Comparison of ENCODE assay signal across 10 cellular contexts in the genomic region with DNA sequence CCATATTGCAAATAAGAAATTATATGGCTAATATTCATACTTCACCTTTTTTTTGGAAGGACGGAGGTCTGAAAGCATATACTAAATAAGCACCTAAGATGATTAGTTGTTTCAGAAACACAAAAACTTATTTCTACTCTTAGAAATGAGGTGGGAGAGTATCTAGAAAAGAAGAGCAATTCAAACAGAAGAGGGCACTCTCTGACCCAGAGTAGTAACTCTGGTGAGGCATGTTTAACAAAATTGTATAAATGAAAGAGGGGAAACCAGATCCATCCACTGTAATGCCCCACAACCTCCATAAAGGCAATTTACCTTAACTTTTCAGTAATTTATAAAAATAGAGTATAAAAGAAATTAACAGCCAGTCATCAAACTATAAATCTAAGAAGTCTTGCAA.
A peak's percentile ranks its signal among the peaks of the same experiment; 100 is the strongest.
DNase-seq lines count a peak whose midpoint lies in the region; ATAC-seq and TF ChIP-seq lines count a peak whose summit lies in the region.
"Had no signal": no experiment of that assay in that cellular context is flagged by ENCODE, and none has a peak within 500 bp of the region (broad histone marks: within the 10 kb centered on the region; RNA-seq: fewer than 3 reads in every experiment).

No MANE protein-coding gene starts in this region.

- H3K4me2 ChIP-seq in GM23338 = no peak overlapping the region

- no peaks in the 10 kb centered on the region for H3K4me1 Mint-ChIP-seq in GM23338
- H3K4me1 Mint-ChIP-seq: activated naive CD4-positive, alpha-beta T cell treated with anti-CD3 and anti-CD28 coated beads, Interleukin-2, amount 10 ng/mL, durations not matched to agents 7 days and 5 days; neural crest cell had no signal

- no peak overlapping the region for H3K27ac ChIP-seq in GM23338 (ENCODE audit: low read depth)

- TF ChIP-seq CTCF in GM23338 (conservative IDR thresholded peaks at IDR 0.05; ENCODE audit: low read depth in 2 of 2) = peak; percentile 62 to 65
- peak; percentile 24 for TF ChIP-seq CTCF in fibroblast of villous mesenchyme (IDR thresholded peaks at IDR 0.05; ENCODE audit: insufficient read depth, low read depth, low read length)

- H3K27me3 ChIP-seq in GM23338 (ENCODE audit: insufficient read depth) = no peaks in the 10 kb centered on the region

- peak; percentile 70 for ATAC-seq in GM23338
- ATAC-seq in GM18867 (IDR thresholded peaks at IDR 0.05; ENCODE audit: unreplicated experiment) = no peak
- ATAC-seq in esophagus mucosa = no peak

- no peak overlapping the region for H3K4me3 Mint-ChIP-seq in GM23338
- H3K4me3 Mint-ChIP-seq: activated naive CD4-positive, alpha-beta T cell treated with anti-CD3 and anti-CD28 coated beads, Interleukin-2, amount 10 ng/mL, durations not matched to agents 7 days and 5 days; neural crest cell had no signal

- no peaks in the 10 kb centered on the region for H3K9me2 ChIP-seq in GM23338 (ENCODE audit: insufficient read depth)

- H3K4me3 ChIP-seq in GM23338 (no peak overlapping the region), fibroblast of villous mesenchyme (ENCODE audit: low read depth, low read length) (no peak overlapping the region)

- in situ Hi-C loops in ACHN (cut with HindIII; ENCODE audit: low pct_ligation_motif_present, low pct_unique_long_range_greater_than_20kb, low sequenced_read_pairs) = no loop called here

- H3F3A ChIP-seq in GM23338 (replicated peaks; ENCODE audit: low read depth) = no peaks in the 10 kb centered on the region

- H3K79me2 ChIP-seq in GM23338 (replicated peaks; ENCODE audit: insufficient read depth) = no peaks in the 10 kb centered on the region

- H3K4me1 ChIP-seq in GM23338 (ENCODE audit: insufficient read depth) = no peaks in the 10 kb centered on the region

- no peaks in the 10 kb centered on the region for H3K36me3 ChIP-seq in GM23338 (ENCODE audit: insufficient read depth)

- H2AFZ ChIP-seq in GM23338 = no peak overlapping the region

- H3K27ac Mint-ChIP-seq in GM23338 = no peak overlapping the region
- H3K27ac Mint-ChIP-seq: activated naive CD4-positive, alpha-beta T cell treated with anti-CD3 and anti-CD28 coated beads, Interleukin-2, amount 10 ng/mL, durations not matched to agents 7 days and 5 days had no signal

- no peaks in the 10 kb centered on the region for H3K9me3 Mint-ChIP-seq in GM23338
- H3K9me3 Mint-ChIP-seq: neural crest cell had no signal

- peaks cover 1% of the 10 kb centered on the region for H3K27me3 Mint-ChIP-seq in GM23338 (ENCODE audit: insufficient read depth, low read depth, poor library complexity)
- H3K27me3 Mint-ChIP-seq: activated naive CD4-positive, alpha-beta T cell treated with anti-CD3 and anti-CD28 coated beads, Interleukin-2, amount 10 ng/mL, durations not matched to agents 7 days and 5 days had no signal

- DNase-seq in ACHN = peak; percentile 45
- peak; percentile 54 for DNase-seq in GM23338 (ENCODE audit: low spot score)
- DNase-seq in OCI-M1 (lab: John Stamatoyannopoulos, UW) = peak; percentile 53
- peak; percentile 14 for DNase-seq in fibroblast of villous mesenchyme (ENCODE audit: low read depth)
- no peak for DNase-seq in NCI-H146 treated with DMSO at 0.1 percent for 48 hours (lab: John Stamatoyannopoulos, UW; ENCODE audit: unreplicated experiment)
- no peak for DNase-seq in mesenteric fat pad (ENCODE audit: low spot score)
- DNase-seq: activated naive CD4-positive, alpha-beta T cell treated with anti-CD3 and anti-CD28 coated beads, Interleukin-2, amount 10 ng/mL, durations not matched to agents 7 days and 5 days had no signal

- no peaks in the 10 kb centered on the region for H3K36me3 Mint-ChIP-seq in GM23338 (ENCODE audit: low read depth)
- H3K36me3 Mint-ChIP-seq: activated naive CD4-positive, alpha-beta T cell treated with anti-CD3 and anti-CD28 coated beads, Interleukin-2, amount 10 ng/mL, durations not matched to agents 7 days and 5 days had no signal

- no peaks in the 10 kb centered on the region for H4K20me1 ChIP-seq in GM23338 (replicated peaks; ENCODE audit: insufficient read depth)

TF ChIP-seq in GM23338, 12 proteins besides CTCF, POLR2A, EP300 and RAD21:
- no peak for TF ChIP-seq EZH2 (IDR thresholded peaks at IDR 0.05; ENCODE audit: low read depth, unreplicated experiment)
TF ChIP-seq in GM23338: peak in this region for 0.

Comparison
In these comparisons a context has a peak if more than half of its experiments do, and no peak if none do; other contexts are left out.
1. DNase-seq: peak in ACHN (single experiment), GM23338 (single experiment), OCI-M1 (single experiment) and fibroblast of villous mesenchyme (single experiment); none in NCI-H146 treated with DMSO at 0.1 percent for 48 hours (single experiment) and mesenteric fat pad (single experiment).